3 cellular contexts compared by ENCODE assay signal in genomic region chr10:74981831-74982633, GRCh38.
A peak's percentile ranks its signal among the peaks of the same experiment; 100 is the strongest.
TF ChIP-seq lines count a peak whose summit lies in the region.

No MANE protein-coding gene starts in this region.

TF ChIP-seq in liver, 16 proteins besides CTCF, POLR2A, EP300 and RAD21:
- TF ChIP-seq JUND (IDR thresholded peaks at IDR 0.05) (peak; percentile 28 to 53), HNF4G (IDR thresholded peaks at IDR 0.05) (peak; percentile 70), ATF3 (IDR thresholded peaks at IDR 0.05) (peak; percentile 22), REST (IDR thresholded peaks at IDR 0.05) (peak; percentile 41), ZBTB33 (IDR thresholded peaks at IDR 0.05) (peak; percentile 51), EGR1 (IDR thresholded peaks at IDR 0.05; ENCODE audit: low read depth in 2 of 2) (no peak), NR2F2 (IDR thresholded peaks at IDR 0.05) (no peak), YY1 (IDR thresholded peaks at IDR 0.05) (peak; percentile 69), GABPA (IDR thresholded peaks at IDR 0.05 in 1 of 2, conservative IDR thresholded peaks at IDR 0.05 in 1 of 2) (no peak), SP1 (IDR thresholded peaks at IDR 0.05) (peak; percentile 75), HNF4A (conservative IDR thresholded peaks at IDR 0.05) (peak; percentile 89 to 93), MAX (IDR thresholded peaks at IDR 0.05) (peak; percentile 25), FOXA2 (IDR thresholded peaks at IDR 0.05) (peak; percentile 80), FOXA1 (IDR thresholded peaks at IDR 0.05) (peak; percentile 10), TAF1 (conservative IDR thresholded peaks at IDR 0.05) (no peak), RXRA (IDR thresholded peaks at IDR 0.05) (peak; percentile 66 to 79)

TF ChIP-seq in HepG2, 621 proteins besides CTCF, POLR2A, EP300 and RAD21:
- no peak for TF ChIP-seq CREM (IDR thresholded peaks at IDR 0.05)
- TF ChIP-seq CREM (CRISPR knock-in tag; IDR thresholded peaks at IDR 0.05): no peak
- no peak for TF ChIP-seq RNF2 (conservative IDR thresholded peaks at IDR 0.05; ENCODE audit: low read depth)
- TF ChIP-seq ELF4 (CRISPR knock-in tag; IDR thresholded peaks at IDR 0.05; ENCODE audit: borderline replicate concordance): no peak
- no peak for TF ChIP-seq ZNF160 (CRISPR knock-in tag; IDR thresholded peaks at IDR 0.05)
- TF ChIP-seq PRDM4 (CRISPR knock-in tag; IDR thresholded peaks at IDR 0.05; ENCODE audit: borderline replicate concordance): no peak
- TF ChIP-seq ZNF816 (CRISPR knock-in tag; IDR thresholded peaks at IDR 0.05; ENCODE audit: borderline replicate concordance): no peak
- no peak for TF ChIP-seq ZNF276 (CRISPR knock-in tag; IDR thresholded peaks at IDR 0.05; ENCODE audit: low read depth)
- no peak for TF ChIP-seq ZNF558 (CRISPR knock-in tag; IDR thresholded peaks at IDR 0.05; ENCODE audit: borderline replicate concordance)
- no peak for TF ChIP-seq BATF2 (CRISPR knock-in tag; IDR thresholded peaks at IDR 0.05)
- TF ChIP-seq RFXAP (CRISPR knock-in tag; IDR thresholded peaks at IDR 0.05; ENCODE audit: borderline replicate concordance): no peak

TF ChIP-seq in H1, 55 proteins besides CTCF, POLR2A, EP300 and RAD21:
- TF ChIP-seq E2F6 (IDR thresholded peaks at IDR 0.05): no peak
